ENCODE assay signal across 8 cellular contexts in genomic region chr1:202184750-202185460, GRCh38. TPM values are rescaled to one million over a fixed set of nuclear protein-coding genes. Genes with fewer than 3 reads are reported as not detected.
DNase-seq lines count a peak whose midpoint lies in the region; ATAC-seq and TF ChIP-seq lines count a peak whose summit lies in the region.

No MANE protein-coding gene starts in this region.

- intact Hi-C loops in activated CD4-positive, alpha-beta T cell treated with anti-CD3 and anti-CD28 coated beads for 36 hours (cut with DNase I, micrococcal nuclease): loop anchor here (2.0 to 10.0 kb wide), 6 partner anchors 24 to 534 kb away; partner anchors contain the start of gene PTPN7 (in 1 of the 2)
- intact Hi-C loops in colonic mucosa (cut with DNase I): loop anchor here (5.0 kb wide), 1 partner anchor 532 kb away; no protein-coding TSS in a partner anchor

- H3K36me3 Mint-ChIP-seq in CD8-positive, alpha-beta memory T cell: no peaks in the 10 kb centered on the region
- H3K36me3 Mint-ChIP-seq in activated CD4-positive, alpha-beta T cell treated with anti-CD3 and anti-CD28 coated beads for 36 hours (ENCODE audit: low read depth): no peaks in the 10 kb centered on the region

- CTCF ChIA-PET in CD8-positive, alpha-beta memory T cell (lab: Charles Lee): interaction anchor here (0.6 to 3.6 kb wide), 9 partner anchors 8 to 131 kb away, joined by 3 to 22 read pairs (median 3); partner anchors contain the start of genes LGR6 and PTPN7
- CTCF ChIA-PET in activated CD4-positive, alpha-beta T cell treated with anti-CD3 and anti-CD28 coated beads for 36 hours (lab: Charles Lee): interaction anchor here (0.6 to 1.9 kb wide), 6 partner anchors 11 to 449 kb away, joined by 3 to 11 read pairs (median 3); no protein-coding TSS in a partner anchor

- peak overlapping the region in 2 of 8 donors; percentile 37 to 39 for H3K27ac Mint-ChIP-seq in CD8-positive, alpha-beta memory T cell
- no peak overlapping the region for H3K27ac Mint-ChIP-seq in activated CD4-positive, alpha-beta T cell treated with anti-CD3 and anti-CD28 coated beads for 36 hours

- H3K36me3 ChIP-seq in CD8-positive, alpha-beta memory T cell (ENCODE audit: insufficient read depth, low read length): no peaks in the 10 kb centered on the region
- no peaks in the 10 kb centered on the region for H3K36me3 ChIP-seq in colonic mucosa

- H3K4me1 ChIP-seq in CD8-positive, alpha-beta memory T cell (ENCODE audit: insufficient read depth, low read length): peaks cover 8% of the 10 kb centered on the region
- H3K4me1 ChIP-seq in colonic mucosa: no peaks in the 10 kb centered on the region

- peak overlapping the region in 1 of 7 donors; percentile 3 for H3K4me3 Mint-ChIP-seq in CD8-positive, alpha-beta memory T cell
- no peak overlapping the region for H3K4me3 Mint-ChIP-seq in activated CD4-positive, alpha-beta T cell treated with anti-CD3 and anti-CD28 coated beads for 36 hours

- H3K4me3 ChIP-seq in CD8-positive, alpha-beta memory T cell (ENCODE audit: low read length): no peak overlapping the region
- no peak overlapping the region for H3K4me3 ChIP-seq in colonic mucosa

- no peak overlapping the region for H3K27ac ChIP-seq in CD8-positive, alpha-beta memory T cell (ENCODE audit: low read depth, low read length)
- H3K27ac ChIP-seq in colonic mucosa: no peak overlapping the region

- H3K9ac ChIP-seq in colonic mucosa (ENCODE audit: low read depth in 2 of 2, low read length in 2 of 2): no peak overlapping the region

- H3K27me3 Mint-ChIP-seq in CD8-positive, alpha-beta memory T cell: peaks cover 4 to 10% of the 10 kb centered on the region in 2 donors
- peaks cover 2% of the 10 kb centered on the region for H3K27me3 Mint-ChIP-seq in activated CD4-positive, alpha-beta T cell treated with anti-CD3 and anti-CD28 coated beads for 36 hours

- no peaks in the 10 kb centered on the region for H3K9me3 Mint-ChIP-seq in CD8-positive, alpha-beta memory T cell
- H3K9me3 Mint-ChIP-seq in activated CD4-positive, alpha-beta T cell treated with anti-CD3 and anti-CD28 coated beads for 36 hours (ENCODE audit: low read depth): no peaks in the 10 kb centered on the region

- ATAC-seq in HG02798 (IDR thresholded peaks at IDR 0.05; ENCODE audit: poor library complexity, unreplicated experiment): peak; percentile 45
- ATAC-seq in activated CD4-positive, alpha-beta T cell treated with anti-CD3 and anti-CD28 coated beads for 36 hours: peak; percentile 79
- ATAC-seq in left lobe of liver: peak; percentile 81
- ATAC-seq in HG03097 (IDR thresholded peaks at IDR 0.05; ENCODE audit: low FRiP score, unreplicated experiment): no peak

- DNase-seq in CD8-positive, alpha-beta memory T cell: peak; percentile 41 to 76 (median 62)
- peak; percentile 72 to 93 for DNase-seq in NCI-H446 (lab: John Stamatoyannopoulos, UW)
- DNase-seq in activated CD4-positive, alpha-beta T cell treated with anti-CD3 and anti-CD28 coated beads for 36 hours: peak; percentile 85
- peak; percentile 89 for DNase-seq in colonic mucosa
- peak; percentile 73 for DNase-seq in left lobe of liver (ENCODE audit: low spot score)
- DNase-seq in stimulated activated CD4-positive, alpha-beta T cell treated with anti-CD3 and anti-CD28 coated beads, Interleukin-4, amount 100 ng/mL, for 1 hour: peak; percentile 74

- POLR2A ChIA-PET in CD8-positive, alpha-beta memory T cell (lab: Charles Lee): no interaction called here
- POLR2A ChIA-PET in activated CD4-positive, alpha-beta T cell treated with anti-CD3 and anti-CD28 coated beads for 36 hours (lab: Charles Lee): no interaction called here

- H3K27me3 ChIP-seq in CD8-positive, alpha-beta memory T cell (ENCODE audit: insufficient read depth, low read length, poor library complexity, severe bottlenecking): no peaks in the 10 kb centered on the region
- no peaks in the 10 kb centered on the region for H3K27me3 ChIP-seq in colonic mucosa

- peaks cover 11 to 14% (median 13%) of the 10 kb centered on the region in 3 donors for H3K4me1 Mint-ChIP-seq in CD8-positive, alpha-beta memory T cell
- H3K4me1 Mint-ChIP-seq in activated CD4-positive, alpha-beta T cell treated with anti-CD3 and anti-CD28 coated beads for 36 hours: peaks cover 12% of the 10 kb centered on the region

- TF ChIP-seq CTCF in colonic mucosa (IDR thresholded peaks at IDR 0.05): peak; percentile 89

- H3K9me3 ChIP-seq in CD8-positive, alpha-beta memory T cell (ENCODE audit: low read length): no peaks in the 10 kb centered on the region
- H3K9me3 ChIP-seq in colonic mucosa: no peaks in the 10 kb centered on the region

RNA-seq across cellular contexts. Expression of gene LGR6, which starts 8.7 kb away (rescaled TPM):
- under 1 TPM; 0.40 to 0.53 TPM for total RNA-seq in CD8-positive, alpha-beta memory T cell
- 3.1 TPM for polyA plus RNA-seq in CD8-positive, alpha-beta memory T cell
- total RNA-seq in activated CD4-positive, alpha-beta T cell treated with anti-CD3 and anti-CD28 coated beads for 36 hours: under 1 TPM; 0.09 to 0.14 TPM
- total RNA-seq in colonic mucosa (1 to 10 TPM; 1.3 to 1.6 TPM), left lobe of liver (1.4 TPM)

RNA-seq across cellular contexts. Expression of gene PTPN7, which starts 24.5 kb away (rescaled TPM):
- total RNA-seq in CD8-positive, alpha-beta memory T cell: 100 to 1,000 TPM; 446 to 449 TPM
- polyA plus RNA-seq in CD8-positive, alpha-beta memory T cell: 91.4 TPM
- 100 to 1,000 TPM; 188 to 221 TPM for total RNA-seq in activated CD4-positive, alpha-beta T cell treated with anti-CD3 and anti-CD28 coated beads for 36 hours
- 1 to 10 TPM; 2.0 to 2.9 TPM for total RNA-seq in colonic mucosa
- total RNA-seq in left lobe of liver: 0.86 TPM

RNA-seq across cellular contexts. Expression of gene ARL8A, which starts 40.4 kb away (rescaled TPM):
- total RNA-seq in CD8-positive, alpha-beta memory T cell: 10 to 100 TPM; 50.2 to 51.4 TPM
- polyA plus RNA-seq in CD8-positive, alpha-beta memory T cell: 12.3 TPM
- 10 to 100 TPM; 32.3 to 51.7 TPM for total RNA-seq in activated CD4-positive, alpha-beta T cell treated with anti-CD3 and anti-CD28 coated beads for 36 hours
- total RNA-seq in colonic mucosa: 10 to 100 TPM; 30.3 to 57.0 TPM
- total RNA-seq in left lobe of liver: 34.6 TPM

Comparison
In these comparisons a context has a peak if more than half of its experiments do, and no peak if none do; other contexts are left out.
1. RNA of gene PTPN7, which starts 24.5 kb away (total RNA-seq): 446 to 449 TPM in CD8-positive, alpha-beta memory T cell and 188 to 221 TPM in activated CD4-positive, alpha-beta T cell treated with anti-CD3 and anti-CD28 coated beads for 36 hours; 2.0 to 2.9 TPM in colonic mucosa and 0.86 TPM in left lobe of liver (single experiment); every median in the first group is over 10 times any median in the second.
2. Peak in every context shown above with its lines, with median percentiles within 50 percentile points of each other: DNase-seq.